ENCODE assay signal across 8 cellular contexts in the genomic region with DNA sequence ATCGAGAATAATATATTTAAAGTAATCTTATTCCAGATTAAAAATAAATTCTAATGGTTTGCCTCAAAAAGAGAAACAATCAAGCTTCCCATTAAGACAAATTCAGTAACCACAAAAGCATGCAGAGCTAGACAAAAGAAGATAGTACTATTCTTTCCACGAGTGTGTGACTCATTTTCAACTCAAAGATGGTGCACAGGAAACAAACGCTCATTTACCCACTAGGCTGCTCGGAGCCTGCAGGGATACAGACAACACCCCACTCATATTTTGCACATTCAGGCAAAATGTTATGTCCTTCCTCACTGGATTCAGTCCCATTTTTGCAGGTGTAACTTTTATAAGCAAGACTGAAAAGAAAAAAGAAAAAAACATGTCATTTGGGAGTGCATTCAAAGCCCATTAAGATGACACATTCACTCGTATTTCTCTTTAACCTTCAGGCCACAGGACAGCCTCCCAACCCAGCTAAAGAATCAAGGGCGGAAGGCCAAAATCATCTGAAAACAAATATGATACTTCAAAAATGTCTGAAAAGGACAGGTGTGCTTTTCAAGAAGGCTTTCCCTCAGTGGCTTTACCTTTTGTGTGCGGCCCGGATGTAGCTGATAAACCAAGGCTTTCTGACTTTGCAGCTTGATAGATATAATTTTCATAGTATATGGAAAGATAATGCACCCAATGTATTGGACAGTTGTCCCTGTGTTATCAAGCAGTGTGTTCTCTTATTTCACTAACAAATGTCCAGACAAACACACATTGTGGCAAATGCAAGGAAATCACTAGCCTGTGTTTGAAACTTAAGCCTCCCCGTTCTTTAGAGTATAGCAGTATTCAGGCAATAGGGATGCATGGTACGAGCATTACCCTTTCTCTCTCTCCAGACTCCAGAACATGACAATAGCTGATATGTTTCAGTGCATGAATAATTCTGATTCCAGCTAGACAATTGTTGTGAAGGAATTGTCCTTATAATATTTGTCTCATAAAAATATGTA.
DNase-seq lines count a peak whose midpoint lies in the region; ATAC-seq and TF ChIP-seq lines count a peak whose summit lies in the region.

No MANE protein-coding gene starts in this region.

- H3K9me3 Mint-ChIP-seq in activated CD4-positive, alpha-beta memory T cell treated with anti-CD3 and anti-CD28 coated beads, Interleukin-2, amount 10 ng/mL, durations not matched to agents 7 days and 5 days, result no peaks in the 10 kb centered on the region

- DNase-seq in AG20443 (ENCODE audit: low spot score) (peak; percentile 63), IMR-90 (peak; percentile 86), iris pigment epithelial cell (ENCODE audit: low read depth) (peak; percentile 83), posterior cingulate gyrus (no peak), KG1 (lab: John Stamatoyannopoulos, UW) (no peak)
- peak; percentile 41 for DNase-seq in activated CD4-positive, alpha-beta memory T cell treated with anti-CD3 and anti-CD28 coated beads, Interleukin-2, amount 10 ng/mL, durations not matched to agents 7 days and 5 days

- H3K4me1 ChIP-seq in IMR-90 (ENCODE audit: control insufficient read depth, insufficient read depth, low read length), result peaks cover 25% of the 10 kb centered on the region

- peak overlapping the region; percentile 18 for H4K5ac ChIP-seq in IMR-90 (ENCODE audit: low read depth, low read length)

- intact Hi-C loops in IMR-90 (cut with micrococcal nuclease), result no loop called here
- intact Hi-C loops in posterior cingulate gyrus (cut with DNase I), result no loop called here

- no TSS peak for BruUV-seq in IMR-90 (replicated peaks; lab: Mats Ljungman, UMichigan)

- H2BK20ac ChIP-seq in IMR-90 (ENCODE audit: low read depth, low read length), result peak overlapping the region; percentile 92

- peak overlapping the region; percentile 33 to 41 for H4K8ac ChIP-seq in IMR-90 (ENCODE audit: low read depth in 2 of 2, low read length in 2 of 2)

- H3K9ac ChIP-seq in IMR-90 (ENCODE audit: low read depth, low read length), result no peak overlapping the region

- TF ChIP-seq CTCF in IMR-90 (conservative IDR thresholded peaks at IDR 0.05; ENCODE audit: low read depth, low read length), result no peak

- peaks cover 18% of the 10 kb centered on the region; the same call in 1 of the 2 replicates for H3K9me1 ChIP-seq in IMR-90 (ENCODE audit: insufficient read depth, low read length)

- H2AK9ac ChIP-seq in IMR-90 (replicated peaks; ENCODE audit: low read depth, low read length, poor library complexity), result no peak overlapping the region

- peak overlapping the region; percentile 73 for H3K4ac ChIP-seq in IMR-90 (ENCODE audit: low read depth, low read length)

- peaks cover 2% of the 10 kb centered on the region for H3K36me3 Mint-ChIP-seq in activated CD4-positive, alpha-beta memory T cell treated with anti-CD3 and anti-CD28 coated beads, Interleukin-2, amount 10 ng/mL, durations not matched to agents 7 days and 5 days (ENCODE audit: low read depth)

- H3K27ac Mint-ChIP-seq in activated CD4-positive, alpha-beta memory T cell treated with anti-CD3 and anti-CD28 coated beads, Interleukin-2, amount 10 ng/mL, durations not matched to agents 7 days and 5 days, result peak overlapping the region; percentile 29

- no peaks in the 10 kb centered on the region for H3K27me3 ChIP-seq in IMR-90 (ENCODE audit: control insufficient read depth, insufficient read depth, low read length)

- no peak overlapping the region for H3K4me3 ChIP-seq in IMR-90 (ENCODE audit: insufficient read depth, low read depth, low read length)

- H2BK5ac ChIP-seq in IMR-90 (ENCODE audit: low read depth, low read length, poor library complexity, severe bottlenecking), result peak overlapping the region; percentile 94

- dilution Hi-C loops in IMR-90 (cut with HindIII; ENCODE audit: low sequenced_read_pairs, unreplicated experiment), result no loop called here

- H4K91ac ChIP-seq in IMR-90 (ENCODE audit: insufficient read depth, low read depth, low read length), result peak overlapping the region; percentile 57

- peak overlapping the region; percentile 93 for H2BK120ac ChIP-seq in IMR-90 (ENCODE audit: low read depth, low read length)

- H2AK5ac ChIP-seq in IMR-90 (ENCODE audit: low read depth, low read length), result peak overlapping the region; percentile 14

- H3K79me1 ChIP-seq in IMR-90 (ENCODE audit: low read depth in 1 of 2, low read length in 2 of 2), result peaks cover 0 to 7% of the 10 kb centered on the region in 2 experiments; a peak in 1 of 4 replicates

- POLR2A ChIA-PET in IMR-90 (lab: Charles Lee; ENCODE audit: unreplicated experiment), result interaction anchor here (0.6 to 1.1 kb wide), 3 partner anchors 223 to 520 kb away, joined by 3 to 4 read pairs (median 4); no protein-coding TSS in a partner anchor
- POLR2A ChIA-PET in activated CD4-positive, alpha-beta memory T cell treated with anti-CD3 and anti-CD28 coated beads, Interleukin-2, amount 10 ng/mL, durations not matched to agents 7 days and 5 days (lab: Charles Lee), result interaction anchor here (1.0 to 1.9 kb wide), 4 partner anchors 17 to 362 kb away, joined by 3 to 7 read pairs (median 4); partner anchors contain the start of gene GLIPR1

- no peak overlapping the region for H2AFZ ChIP-seq in IMR-90 (replicated peaks; ENCODE audit: low read length, poor library complexity)

- no peak overlapping the region for H3K4me2 ChIP-seq in IMR-90 (ENCODE audit: low read depth, low read length)

- CTCF ChIA-PET in IMR-90 (lab: Yijun Ruan, JAX), result no interaction called here
- CTCF ChIA-PET in activated CD4-positive, alpha-beta memory T cell treated with anti-CD3 and anti-CD28 coated beads, Interleukin-2, amount 10 ng/mL, durations not matched to agents 7 days and 5 days (lab: Charles Lee), result interaction anchor here (1.4 to 1.9 kb wide), 2 partner anchors 18 to 131 kb away, joined by 3 to 6 read pairs; no protein-coding TSS in a partner anchor

- H3K9me3 ChIP-seq in IMR-90 (ENCODE audit: control insufficient read depth, insufficient read depth, low read length), result no peaks in the 10 kb centered on the region

- peaks cover 37% of the 10 kb centered on the region for H3K4me1 Mint-ChIP-seq in activated CD4-positive, alpha-beta memory T cell treated with anti-CD3 and anti-CD28 coated beads, Interleukin-2, amount 10 ng/mL, durations not matched to agents 7 days and 5 days

- TF ChIP-seq RAD21 in IMR-90 (IDR thresholded peaks at IDR 0.05; ENCODE audit: low read length), result no peak

- H3K56ac ChIP-seq in IMR-90 (ENCODE audit: extremely low read depth, insufficient read depth, low read length), result peak overlapping the region; percentile 22; the same call in 1 of the 2 replicates

- no peaks in the 10 kb centered on the region for H4K20me1 ChIP-seq in IMR-90 (ENCODE audit: insufficient read depth, low read length)

- ATAC-seq in IMR-90 (ENCODE audit: low read depth) (peak; percentile 47), HG03571 (IDR thresholded peaks at IDR 0.05; ENCODE audit: unreplicated experiment) (no peak), GM19035 (IDR thresholded peaks at IDR 0.05; ENCODE audit: unreplicated experiment) (no peak)

- H3K23ac ChIP-seq in IMR-90 (ENCODE audit: low read depth, low read length), result peak overlapping the region; percentile 21; the same call in 1 of the 2 replicates

- peak overlapping the region; percentile 57 for H3K27ac ChIP-seq in IMR-90 (ENCODE audit: insufficient read depth, low read length)

- no peaks in the 10 kb centered on the region for H3K36me3 ChIP-seq in IMR-90 (ENCODE audit: control insufficient read depth, insufficient read depth, low read length)

- peak overlapping the region; percentile 67; the same call in 2 of the 3 replicates for H2BK15ac ChIP-seq in IMR-90 (ENCODE audit: low read depth, low read length)

- no peak for TF ChIP-seq POLR2A in IMR-90 (IDR thresholded peaks at IDR 0.05; ENCODE audit: low read depth, low read length)

- H3K4me3 Mint-ChIP-seq in activated CD4-positive, alpha-beta memory T cell treated with anti-CD3 and anti-CD28 coated beads, Interleukin-2, amount 10 ng/mL, durations not matched to agents 7 days and 5 days, result no peak overlapping the region

- in situ Hi-C loops in IMR-90 (cut with MboI; ENCODE audit: low sequenced_read_pairs), result no loop called here

- H3K14ac ChIP-seq in IMR-90 (replicated peaks; ENCODE audit: low read depth, low read length), result peak overlapping the region; percentile 8; the same call in 1 of the 2 replicates

- WGBS in IMR-90 (ENCODE audit: extremely low coverage in 2 of 2, insufficient read length in 1 of 2), 2 experiments, result 0% methylated on average over 1 of the region's 10 CpGs; no CpG with 5 or more reads in 1 of the 2 experiments

- peak overlapping the region; percentile 15 for H3K18ac ChIP-seq in IMR-90 (ENCODE audit: low read depth, low read length)

- peaks cover 5% of the 10 kb centered on the region for H3K27me3 Mint-ChIP-seq in activated CD4-positive, alpha-beta memory T cell treated with anti-CD3 and anti-CD28 coated beads, Interleukin-2, amount 10 ng/mL, durations not matched to agents 7 days and 5 days

TF ChIP-seq in IMR-90, 13 proteins besides CTCF, POLR2A, EP300 and RAD21:
- TF ChIP-seq FOS (IDR thresholded peaks at IDR 0.05; ENCODE audit: low read depth, low read length) (peak; percentile 48), CHD1 (IDR thresholded peaks at IDR 0.05; ENCODE audit: low read depth, low read length) (no peak), RFX5 (IDR thresholded peaks at IDR 0.05; ENCODE audit: low read depth, low read length) (no peak), MAFK (IDR thresholded peaks at IDR 0.05; ENCODE audit: low read depth, low read length) (peak; percentile 41), BHLHE40 (IDR thresholded peaks at IDR 0.05; ENCODE audit: low read depth, low read length) (peak; percentile 72)

Comparison
In these comparisons a context has a peak if more than half of its experiments do, and no peak if none do; other contexts are left out.
1. DNase-seq: peak in AG20443 (single experiment), IMR-90 (single experiment), activated CD4-positive, alpha-beta memory T cell treated with anti-CD3 and anti-CD28 coated beads, Interleukin-2, amount 10 ng/mL, durations not matched to agents 7 days and 5 days (single experiment) and iris pigment epithelial cell (single experiment); none in posterior cingulate gyrus (0 of 10) and KG1 (single experiment).